In the genomic region with DNA sequence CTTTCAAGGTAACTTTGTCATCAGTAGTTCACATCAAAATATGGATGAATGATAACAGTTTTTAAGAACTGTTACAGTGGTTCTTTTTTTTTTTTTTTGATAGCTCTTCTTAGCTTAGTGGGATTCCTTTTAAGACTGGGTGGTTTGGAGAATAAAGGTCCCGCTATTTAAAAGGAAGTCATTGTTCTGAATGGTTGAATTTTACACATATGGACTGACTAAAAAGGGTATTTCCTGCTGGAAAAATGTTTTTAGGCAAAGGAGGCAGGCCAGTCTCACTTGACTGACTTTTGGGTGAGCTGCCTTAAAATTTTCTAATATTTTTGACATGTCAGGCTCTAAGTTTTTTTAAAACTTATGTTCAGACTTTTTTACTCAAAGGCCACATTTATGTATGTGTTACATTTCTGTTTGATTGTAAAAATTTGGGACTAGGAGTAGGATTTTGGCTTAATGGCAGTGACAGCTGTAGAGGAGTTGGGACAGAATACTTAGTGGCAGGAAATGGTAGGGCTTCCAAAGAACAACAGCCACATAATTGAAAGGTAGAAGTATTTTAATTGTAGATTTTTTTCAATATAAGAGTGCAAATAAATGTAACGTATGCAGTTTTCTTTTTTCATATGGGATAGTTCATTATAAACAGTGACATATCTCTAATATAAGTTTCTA, we compare ENCODE assay signal across 13 cellular contexts. TPM values are rescaled to one million over a fixed set of nuclear protein-coding genes. Genes with fewer than 3 reads are reported as not detected.
DNase-seq lines count a peak whose midpoint lies in the region; ATAC-seq and TF ChIP-seq lines count a peak whose summit lies in the region.
"Had no signal": no experiment of that assay in that cellular context is flagged by ENCODE, and none has a peak within 500 bp of the region (broad histone marks: within the 10 kb centered on the region; RNA-seq: fewer than 3 reads in every experiment).

No MANE protein-coding gene starts in this region.

- peaks cover 76% of the 10 kb centered on the region for H3K4me1 Mint-ChIP-seq in activated CD4-positive, alpha-beta T cell treated with anti-CD3 and anti-CD28 coated beads for 36 hours
- H3K4me1 Mint-ChIP-seq in activated CD4-positive, alpha-beta T cell treated with anti-CD3 and anti-CD28 coated beads, Interleukin-2, amount 10 ng/mL, durations not matched to agents 24 days and 14 days = peaks cover 33% of the 10 kb centered on the region
- peaks cover 35 to 61% (median 58%) of the 10 kb centered on the region in 3 donors for H3K4me1 Mint-ChIP-seq in IgD-negative memory B cell
- H3K4me1 Mint-ChIP-seq in neural crest cell = peaks cover 60% of the 10 kb centered on the region

- CTCF ChIA-PET in activated CD4-positive, alpha-beta T cell treated with anti-CD3 and anti-CD28 coated beads for 36 hours (lab: Charles Lee) = interaction anchor here (0.9 to 1.2 kb wide), 3 partner anchors 8 to 50 kb away, joined by 3 to 4 read pairs (median 3); no protein-coding TSS in a partner anchor

- peaks cover 5% of the 10 kb centered on the region for H3K36me3 Mint-ChIP-seq in activated CD4-positive, alpha-beta T cell treated with anti-CD3 and anti-CD28 coated beads for 36 hours (ENCODE audit: low read depth)
- H3K36me3 Mint-ChIP-seq in activated CD4-positive, alpha-beta T cell treated with anti-CD3 and anti-CD28 coated beads, Interleukin-2, amount 10 ng/mL, durations not matched to agents 24 days and 14 days (ENCODE audit: low read depth) = peaks cover 7% of the 10 kb centered on the region
- H3K36me3 Mint-ChIP-seq in IgD-negative memory B cell = peaks cover 4% of the 10 kb centered on the region
- H3K36me3 Mint-ChIP-seq in neural crest cell (ENCODE audit: low read depth) = peaks cover 3% of the 10 kb centered on the region

- H3K9me3 ChIP-seq in ascending aorta = no peaks in the 10 kb centered on the region

- H3K4me3 ChIP-seq in ascending aorta = no peak overlapping the region

- peaks cover 3 to 5% of the 10 kb centered on the region in 2 donors for H3K36me3 ChIP-seq in ascending aorta

- no peaks in the 10 kb centered on the region for H3K9me3 Mint-ChIP-seq in activated CD4-positive, alpha-beta T cell treated with anti-CD3 and anti-CD28 coated beads for 36 hours (ENCODE audit: low read depth)
- no peaks in the 10 kb centered on the region for H3K9me3 Mint-ChIP-seq in activated CD4-positive, alpha-beta T cell treated with anti-CD3 and anti-CD28 coated beads, Interleukin-2, amount 10 ng/mL, durations not matched to agents 24 days and 14 days
- H3K9me3 Mint-ChIP-seq in IgD-negative memory B cell (no peaks in the 10 kb centered on the region), neural crest cell (no peaks in the 10 kb centered on the region)

- H3K27me3 Mint-ChIP-seq in activated CD4-positive, alpha-beta T cell treated with anti-CD3 and anti-CD28 coated beads for 36 hours = no peaks in the 10 kb centered on the region
- H3K27me3 Mint-ChIP-seq in activated CD4-positive, alpha-beta T cell treated with anti-CD3 and anti-CD28 coated beads, Interleukin-2, amount 10 ng/mL, durations not matched to agents 24 days and 14 days = no peaks in the 10 kb centered on the region
- H3K27me3 Mint-ChIP-seq in IgD-negative memory B cell (no peaks in the 10 kb centered on the region), neural crest cell (ENCODE audit: low read depth) (no peaks in the 10 kb centered on the region)

- TF ChIP-seq CTCF in ascending aorta (IDR thresholded peaks at IDR 0.05) (no peak), neural crest cell (conservative IDR thresholded peaks at IDR 0.05) (no peak)

- H3K4me3 Mint-ChIP-seq in activated CD4-positive, alpha-beta T cell treated with anti-CD3 and anti-CD28 coated beads for 36 hours = no peak overlapping the region
- no peak overlapping the region for H3K4me3 Mint-ChIP-seq in activated CD4-positive, alpha-beta T cell treated with anti-CD3 and anti-CD28 coated beads, Interleukin-2, amount 10 ng/mL, durations not matched to agents 24 days and 14 days
- H3K4me3 Mint-ChIP-seq in IgD-negative memory B cell = peak overlapping the region in 2 of 4 donors; percentile 35 to 46
- H3K4me3 Mint-ChIP-seq in neural crest cell = peak overlapping the region; percentile 52

- peak overlapping the region; percentile 47 for H3K27ac Mint-ChIP-seq in activated CD4-positive, alpha-beta T cell treated with anti-CD3 and anti-CD28 coated beads for 36 hours
- H3K27ac Mint-ChIP-seq in activated CD4-positive, alpha-beta T cell treated with anti-CD3 and anti-CD28 coated beads, Interleukin-2, amount 10 ng/mL, durations not matched to agents 24 days and 14 days = no peak overlapping the region
- H3K27ac Mint-ChIP-seq in IgD-negative memory B cell (peak overlapping the region in 2 of 3 donors; percentile 9 to 14), neural crest cell (ENCODE audit: unreplicated experiment) (no peak overlapping the region)

- peak overlapping the region; percentile 42 to 80 for H3K27ac ChIP-seq in ascending aorta
- H3K27ac ChIP-seq: 22Rv1, KMS-11 had no signal

- intact Hi-C loops in activated CD4-positive, alpha-beta T cell treated with anti-CD3 and anti-CD28 coated beads for 36 hours (cut with DNase I, micrococcal nuclease) = loop anchor here in 1 of 2 experiments (1.0 kb wide), 1 partner anchor 11 kb away; no protein-coding TSS in a partner anchor
- intact Hi-C loops in activated CD4-positive, alpha-beta T cell treated with anti-CD3 and anti-CD28 coated beads, Interleukin-2, amount 10 ng/mL, durations not matched to agents 24 days and 14 days (cut with micrococcal nuclease) = no loop called here
- intact Hi-C loops in ascending aorta (cut with DNase I) = loop anchor here (5.0 kb wide), 1 partner anchor 310 kb away; no protein-coding TSS in a partner anchor

- POLR2A ChIA-PET in activated CD4-positive, alpha-beta T cell treated with anti-CD3 and anti-CD28 coated beads for 36 hours (lab: Charles Lee) = interaction anchor here (0.7 to 2.5 kb wide), 2 partner anchors 13 to 18 kb away, joined by 4 to 15 read pairs; partner anchors contain the start of gene VAPA

- H3K27me3 ChIP-seq in ascending aorta = no peaks in the 10 kb centered on the region

- peaks cover 0 to 67% of the 10 kb centered on the region in 2 donors for H3K4me1 ChIP-seq in ascending aorta

- ATAC-seq in activated CD4-positive, alpha-beta T cell treated with anti-CD3 and anti-CD28 coated beads for 36 hours = no peak
- no peak for ATAC-seq in HG02981 (IDR thresholded peaks at IDR 0.05; ENCODE audit: unreplicated experiment)

- no peak for DNase-seq in activated CD4-positive, alpha-beta T cell treated with anti-CD3 and anti-CD28 coated beads for 36 hours
- no peak for DNase-seq in activated CD4-positive, alpha-beta T cell treated with anti-CD3 and anti-CD28 coated beads, Interleukin-2, amount 10 ng/mL, durations not matched to agents 24 days and 14 days
- DNase-seq in ascending aorta (ENCODE audit: low spot score in 2 of 2) = no peak
- DNase-seq in neural crest cell (ENCODE audit: low read depth, low spot score) = no peak
- no peak for DNase-seq in NCI-H128 (lab: John Stamatoyannopoulos, UW; ENCODE audit: unreplicated experiment)
- DNase-seq in retina = no peak
- DNase-seq: activated CD4-positive, CD25-positive, alpha-beta regulatory T cell; head of caudate nucleus; NCI-H510A treated with DMSO at 0.1 percent for 48 hours had no signal

RNA-seq across cellular contexts. Expression of gene VAPA, which starts 13.7 kb away (rescaled TPM):
- 100 to 1,000 TPM; 156 to 220 TPM for total RNA-seq in activated CD4-positive, alpha-beta T cell treated with anti-CD3 and anti-CD28 coated beads for 36 hours
- 182 and 196 TPM in 2 replicates for total RNA-seq in activated CD4-positive, alpha-beta T cell treated with anti-CD3 and anti-CD28 coated beads, Interleukin-2, amount 10 ng/mL, durations not matched to agents 24 days and 14 days
- polyA plus RNA-seq in IgD-negative memory B cell = 182 TPM
- 109 TPM for total RNA-seq in ascending aorta
- 125 and 126 TPM in 2 replicates for total RNA-seq in neural crest cell

RNA-seq across cellular contexts. Expression of gene TXNDC2, which starts 41.8 kb away (rescaled TPM):
- not detected for total RNA-seq in activated CD4-positive, alpha-beta T cell treated with anti-CD3 and anti-CD28 coated beads for 36 hours
- not detected in 2 replicates for total RNA-seq in activated CD4-positive, alpha-beta T cell treated with anti-CD3 and anti-CD28 coated beads, Interleukin-2, amount 10 ng/mL, durations not matched to agents 24 days and 14 days
- not detected for polyA plus RNA-seq in IgD-negative memory B cell
- total RNA-seq in ascending aorta (not detected), neural crest cell (not detected in 2 replicates)

Comparison
In these comparisons a context has a peak if more than half of its experiments do, and no peak if none do; other contexts are left out.
1. H3K27ac Mint-ChIP-seq: peak in activated CD4-positive, alpha-beta T cell treated with anti-CD3 and anti-CD28 coated beads for 36 hours (single experiment) and IgD-negative memory B cell (2 of 3); none in activated CD4-positive, alpha-beta T cell treated with anti-CD3 and anti-CD28 coated beads, Interleukin-2, amount 10 ng/mL, durations not matched to agents 24 days and 14 days (single experiment) and neural crest cell (single experiment).